ENCODE assay signal across 18 cellular contexts in the genomic region with DNA sequence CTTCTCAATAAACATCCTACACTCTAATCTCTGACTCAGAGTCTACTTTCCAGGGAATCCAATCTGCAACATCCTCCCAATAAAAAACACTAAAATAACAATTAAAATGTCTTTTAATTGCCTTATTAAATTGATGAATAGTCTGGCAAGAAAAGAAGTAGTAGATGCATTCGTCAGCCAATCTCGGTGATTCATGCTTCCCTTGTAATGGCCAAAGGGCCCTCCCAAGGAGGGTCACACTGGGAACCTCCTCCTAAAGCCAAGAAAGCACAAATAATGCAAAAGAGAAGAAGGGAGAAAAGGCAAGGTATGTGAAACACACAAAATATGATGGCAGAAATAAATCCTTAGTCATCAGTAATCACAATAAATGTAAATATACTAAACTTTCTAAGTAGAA. TPM values are rescaled to one million over a fixed set of nuclear protein-coding genes. Genes with fewer than 3 reads are reported as not detected.
A peak's percentile ranks its signal among the peaks of the same experiment; 100 is the strongest.
DNase-seq lines count a peak whose midpoint lies in the region; ATAC-seq and TF ChIP-seq lines count a peak whose summit lies in the region.
"Had no signal": no experiment of that assay in that cellular context is flagged by ENCODE, and none has a peak within 500 bp of the region (broad histone marks: within the 10 kb centered on the region; RNA-seq: fewer than 3 reads in every experiment).

No MANE protein-coding gene starts in this region.

- no peaks in the 10 kb centered on the region for H3K36me3 ChIP-seq in HEK293 (ENCODE audit: control insufficient read depth in 2 of 2, insufficient read depth in 1 of 2, low read length in 2 of 2)
- H3K36me3 ChIP-seq in PC-3 (ENCODE audit: low read depth, low read length): no peaks in the 10 kb centered on the region
- H3K36me3 ChIP-seq: BLaER1 had no signal

- peaks cover 3 to 6% of the 10 kb centered on the region in 2 donors for H3K9me3 Mint-ChIP-seq in stimulated activated naive B cell treated with anti-CD40 and anti-IgM and Interleukin-4, amounts not matched to agents 10 μg/mL and 1 μg/mL and 100 μg/mL, for 72 hours
- H3K9me3 Mint-ChIP-seq: CD8-positive, alpha-beta T cell had no signal

- H3K4me1 Mint-ChIP-seq in stimulated activated naive B cell treated with anti-CD40 and anti-IgM and Interleukin-4, amounts not matched to agents 10 μg/mL and 1 μg/mL and 100 μg/mL, for 72 hours: no peaks in the 10 kb centered on the region
- H3K4me1 Mint-ChIP-seq: B cell; CD4-positive, CD25-positive, alpha-beta regulatory T cell had no signal

- H3F3A ChIP-seq in PC-3 (ENCODE audit: low read length, unreplicated experiment): no peaks in the 10 kb centered on the region

- H4K20me1 ChIP-seq in PC-3 (ENCODE audit: low read length): no peaks in the 10 kb centered on the region
- H4K20me1 ChIP-seq: BLaER1 had no signal

- H3K27ac ChIP-seq in HEK293 (ENCODE audit: extremely low read depth, low read depth, low read length) (no peak overlapping the region), PC-3 (ENCODE audit: low read length) (no peak overlapping the region)
- H3K27ac ChIP-seq: BLaER1, C4-2B, GM23248 had no signal

- no peaks in the 10 kb centered on the region for H3K4me1 ChIP-seq in HEK293 (ENCODE audit: control insufficient read depth, insufficient read depth, low read length)
- H3K4me1 ChIP-seq in PC-3 (ENCODE audit: insufficient read depth, low read length): no peaks in the 10 kb centered on the region
- H3K4me1 ChIP-seq: Caco-2 had no signal

- no peaks in the 10 kb centered on the region for H3K9me3 ChIP-seq in HEK293 (ENCODE audit: control insufficient read depth, insufficient read depth, low read depth, low read length)
- no peaks in the 10 kb centered on the region for H3K9me3 ChIP-seq in PC-3 (ENCODE audit: low read length)
- H3K9me3 ChIP-seq: Caco-2 had no signal

- intact Hi-C loops in PC-3 (cut with micrococcal nuclease): no loop called here

- no TSS peak for BruUV-seq in PC-3 (replicated peaks; lab: Mats Ljungman, UMichigan)

- CTCF ChIA-PET in HEK293 (lab: Yijun Ruan, JAX): interaction anchor here (0.6 kb wide), 1 partner anchor 516 kb away, joined by 3 read pairs; no protein-coding TSS in a partner anchor
- CTCF ChIA-PET in PC-3 (lab: Charles Lee): no interaction called here

- H3K4me3 Mint-ChIP-seq in stimulated activated naive B cell treated with anti-CD40 and anti-IgM and Interleukin-4, amounts not matched to agents 10 μg/mL and 1 μg/mL and 100 μg/mL, for 72 hours: no peak overlapping the region
- H3K4me3 Mint-ChIP-seq: B cell; CD4-positive, CD25-positive, alpha-beta regulatory T cell; CD8-positive, alpha-beta T cell had no signal

- H3K27me3 ChIP-seq in PC-3 (ENCODE audit: low read length): no peaks in the 10 kb centered on the region
- H3K27me3 ChIP-seq: BLaER1 had no signal

- H3K4me2 ChIP-seq in PC-3 (ENCODE audit: low read length): no peak overlapping the region
- H3K4me2 ChIP-seq: BLaER1 had no signal

- no peak overlapping the region for H3K4me3 ChIP-seq in HEK293 (ENCODE audit: low read depth, low read length)
- H3K4me3 ChIP-seq in PC-3 (ENCODE audit: low read length): no peak overlapping the region
- H3K4me3 ChIP-seq: BLaER1, GM23248 had no signal

- POLR2A ChIA-PET in HEK293 (lab: Yijun Ruan, JAX) (no interaction called here), PC-3 (lab: Charles Lee; ENCODE audit: unreplicated experiment) (no interaction called here)

- no peak for DNase-seq in PC-3
- peak; percentile 1 for DNase-seq in ecto neural progenitor cell (ENCODE audit: low spot score)
- no peak for DNase-seq in NCI-H526 treated with DMSO at 0.1 percent for 48 hours (lab: John Stamatoyannopoulos, UW)
- DNase-seq in stimulated activated naive B cell treated with anti-CD40 and anti-IgM and Interleukin-4, amounts not matched to agents 10 μg/mL and 1 μg/mL and 100 μg/mL, for 72 hours: no peak
- DNase-seq: Caco-2; CD4-positive, CD25-positive, alpha-beta regulatory T cell; CD8-positive, alpha-beta T cell; DMS153; DND-41; GM23248; H7; HCEC 1CT had no signal

- H2AFZ ChIP-seq in PC-3 (ENCODE audit: low read length): no peak overlapping the region
- H2AFZ ChIP-seq: GM23248 had no signal

- H3K36me3 Mint-ChIP-seq in stimulated activated naive B cell treated with anti-CD40 and anti-IgM and Interleukin-4, amounts not matched to agents 10 μg/mL and 1 μg/mL and 100 μg/mL, for 72 hours: peaks cover 0 to 6% of the 10 kb centered on the region in 2 donors
- H3K36me3 Mint-ChIP-seq: CD8-positive, alpha-beta T cell had no signal

- no peak overlapping the region for H3K9ac ChIP-seq in PC-3 (ENCODE audit: low read length)
- H3K9ac ChIP-seq: BLaER1, GM23248 had no signal

- ATAC-seq in PC-3 (peak; percentile 68), GM21528 (IDR thresholded peaks at IDR 0.05; ENCODE audit: low FRiP score, unreplicated experiment) (no peak)
- ATAC-seq in stimulated activated naive B cell treated with anti-CD40 and anti-IgM and Interleukin-4, amounts not matched to agents 10 μg/mL and 1 μg/mL and 100 μg/mL, for 72 hours (replicated peaks): no peak
- ATAC-seq: CD8-positive, alpha-beta T cell had no signal

- no peaks in the 10 kb centered on the region for H3K9me2 ChIP-seq in PC-3 (replicated peaks; ENCODE audit: low read length)

- no peak overlapping the region for H3K27ac Mint-ChIP-seq in stimulated activated naive B cell treated with anti-CD40 and anti-IgM and Interleukin-4, amounts not matched to agents 10 μg/mL and 1 μg/mL and 100 μg/mL, for 72 hours
- H3K27ac Mint-ChIP-seq: B cell; CD4-positive, CD25-positive, alpha-beta regulatory T cell; CD8-positive, alpha-beta T cell had no signal

- no peaks in the 10 kb centered on the region for H3K79me2 ChIP-seq in PC-3 (ENCODE audit: low read length)

- no peak for TF ChIP-seq CTCF in HEK293 (tag by site-specific recombination; IDR thresholded peaks at IDR 0.05)
- no peak for TF ChIP-seq CTCF in PC-3 (conservative IDR thresholded peaks at IDR 0.05; ENCODE audit: low read depth, low read length)

- H3K27me3 Mint-ChIP-seq in stimulated activated naive B cell treated with anti-CD40 and anti-IgM and Interleukin-4, amounts not matched to agents 10 μg/mL and 1 μg/mL and 100 μg/mL, for 72 hours: peaks cover 47 to 63% of the 10 kb centered on the region in 2 donors

TF ChIP-seq in HEK293, 187 proteins besides CTCF, POLR2A, EP300 and RAD21:
- TF ChIP-seq, protein P1, sequence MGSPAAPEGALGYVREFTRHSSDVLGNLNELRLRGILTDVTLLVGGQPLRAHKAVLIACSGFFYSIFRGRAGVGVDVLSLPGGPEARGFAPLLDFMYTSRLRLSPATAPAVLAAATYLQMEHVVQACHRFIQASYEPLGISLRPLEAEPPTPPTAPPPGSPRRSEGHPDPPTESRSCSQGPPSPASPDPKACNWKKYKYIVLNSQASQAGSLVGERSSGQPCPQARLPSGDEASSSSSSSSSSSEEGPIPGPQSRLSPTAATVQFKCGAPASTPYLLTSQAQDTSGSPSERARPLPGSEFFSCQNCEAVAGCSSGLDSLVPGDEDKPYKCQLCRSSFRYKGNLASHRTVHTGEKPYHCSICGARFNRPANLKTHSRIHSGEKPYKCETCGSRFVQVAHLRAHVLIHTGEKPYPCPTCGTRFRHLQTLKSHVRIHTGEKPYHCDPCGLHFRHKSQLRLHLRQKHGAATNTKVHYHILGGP (tag by site-specific recombination; IDR thresholded peaks at IDR 0.05): 0 out of 2 replicates have a peak, but pooled peaks have one; percentile 48
- no peak for TF ChIP-seq ZNF677 (tag by site-specific recombination; IDR thresholded peaks at IDR 0.05)

RNA-seq across cellular contexts. Expression of a gene that starts 16.8 kb away (rescaled TPM):
- total RNA-seq in PC-3 (2014; rRNA removed): 0.04 TPM in 1 of 2 replicates, not detected in the other
- total RNA-seq: A172; B cell; Caco-2; CD4-positive, CD25-positive, alpha-beta regulatory T cell; CD8-positive, alpha-beta T cell; GM23248 had no signal
